Comparison of ENCODE assay signal across 1 cellular context in the genomic region with DNA sequence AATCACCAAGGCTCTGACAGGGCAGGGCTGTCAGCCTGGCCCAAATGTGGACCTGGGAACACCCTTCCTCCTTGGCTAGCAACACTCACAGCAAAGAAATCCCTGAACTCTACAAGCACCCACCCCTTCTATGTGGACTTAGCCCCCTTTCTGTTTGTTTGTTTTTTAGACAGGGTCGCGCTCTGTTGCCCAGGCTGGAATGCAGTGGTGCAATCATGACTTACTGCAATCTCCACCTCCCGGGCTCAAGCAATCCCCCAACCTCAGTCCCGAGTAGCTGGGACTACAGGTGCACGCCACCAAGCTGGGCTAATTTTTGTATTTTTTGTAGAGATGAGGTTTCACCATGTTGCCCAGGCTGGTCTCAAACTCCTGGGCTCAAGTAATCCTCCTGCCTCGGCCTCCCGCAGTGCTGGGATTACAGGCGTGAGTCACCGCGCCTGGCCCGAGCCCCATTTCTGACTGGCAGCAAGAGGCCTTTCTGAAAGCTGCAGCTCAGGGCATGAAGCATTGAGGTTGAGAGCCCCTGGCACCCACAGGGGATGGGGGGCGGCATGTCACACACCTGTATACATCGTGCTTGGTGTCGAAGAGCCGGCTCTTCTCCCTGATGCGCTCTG.
TF ChIP-seq lines count a peak whose summit lies in the region.

No MANE protein-coding gene starts in this region.

TF ChIP-seq in HCT116, 20 proteins besides CTCF, POLR2A, EP300 and RAD21:
- TF ChIP-seq, protein P1, sequence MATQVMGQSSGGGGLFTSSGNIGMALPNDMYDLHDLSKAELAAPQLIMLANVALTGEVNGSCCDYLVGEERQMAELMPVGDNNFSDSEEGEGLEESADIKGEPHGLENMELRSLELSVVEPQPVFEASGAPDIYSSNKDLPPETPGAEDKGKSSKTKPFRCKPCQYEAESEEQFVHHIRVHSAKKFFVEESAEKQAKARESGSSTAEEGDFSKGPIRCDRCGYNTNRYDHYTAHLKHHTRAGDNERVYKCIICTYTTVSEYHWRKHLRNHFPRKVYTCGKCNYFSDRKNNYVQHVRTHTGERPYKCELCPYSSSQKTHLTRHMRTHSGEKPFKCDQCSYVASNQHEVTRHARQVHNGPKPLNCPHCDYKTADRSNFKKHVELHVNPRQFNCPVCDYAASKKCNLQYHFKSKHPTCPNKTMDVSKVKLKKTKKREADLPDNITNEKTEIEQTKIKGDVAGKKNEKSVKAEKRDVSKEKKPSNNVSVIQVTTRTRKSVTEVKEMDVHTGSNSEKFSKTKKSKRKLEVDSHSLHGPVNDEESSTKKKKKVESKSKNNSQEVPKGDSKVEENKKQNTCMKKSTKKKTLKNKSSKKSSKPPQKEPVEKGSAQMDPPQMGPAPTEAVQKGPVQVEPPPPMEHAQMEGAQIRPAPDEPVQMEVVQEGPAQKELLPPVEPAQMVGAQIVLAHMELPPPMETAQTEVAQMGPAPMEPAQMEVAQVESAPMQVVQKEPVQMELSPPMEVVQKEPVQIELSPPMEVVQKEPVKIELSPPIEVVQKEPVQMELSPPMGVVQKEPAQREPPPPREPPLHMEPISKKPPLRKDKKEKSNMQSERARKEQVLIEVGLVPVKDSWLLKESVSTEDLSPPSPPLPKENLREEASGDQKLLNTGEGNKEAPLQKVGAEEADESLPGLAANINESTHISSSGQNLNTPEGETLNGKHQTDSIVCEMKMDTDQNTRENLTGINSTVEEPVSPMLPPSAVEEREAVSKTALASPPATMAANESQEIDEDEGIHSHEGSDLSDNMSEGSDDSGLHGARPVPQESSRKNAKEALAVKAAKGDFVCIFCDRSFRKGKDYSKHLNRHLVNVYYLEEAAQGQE (IDR thresholded peaks at IDR 0.05; ENCODE audit: low read depth): no peak
- peak; percentile 52; the same call in 1 of the 2 replicates for TF ChIP-seq FOSL1 (IDR thresholded peaks at IDR 0.05; ENCODE audit: low read depth)
- no peak for TF ChIP-seq ELF1 (IDR thresholded peaks at IDR 0.05; ENCODE audit: borderline replicate concordance, low read depth)
- no peak for TF ChIP-seq ZNF274 (IDR thresholded peaks at IDR 0.05; ENCODE audit: low read depth, low read length)
- no peak for TF ChIP-seq YY1 (IDR thresholded peaks at IDR 0.05; ENCODE audit: extremely low read depth, insufficient replicate concordance, low read depth, low read length)
- TF ChIP-seq, protein P2, sequence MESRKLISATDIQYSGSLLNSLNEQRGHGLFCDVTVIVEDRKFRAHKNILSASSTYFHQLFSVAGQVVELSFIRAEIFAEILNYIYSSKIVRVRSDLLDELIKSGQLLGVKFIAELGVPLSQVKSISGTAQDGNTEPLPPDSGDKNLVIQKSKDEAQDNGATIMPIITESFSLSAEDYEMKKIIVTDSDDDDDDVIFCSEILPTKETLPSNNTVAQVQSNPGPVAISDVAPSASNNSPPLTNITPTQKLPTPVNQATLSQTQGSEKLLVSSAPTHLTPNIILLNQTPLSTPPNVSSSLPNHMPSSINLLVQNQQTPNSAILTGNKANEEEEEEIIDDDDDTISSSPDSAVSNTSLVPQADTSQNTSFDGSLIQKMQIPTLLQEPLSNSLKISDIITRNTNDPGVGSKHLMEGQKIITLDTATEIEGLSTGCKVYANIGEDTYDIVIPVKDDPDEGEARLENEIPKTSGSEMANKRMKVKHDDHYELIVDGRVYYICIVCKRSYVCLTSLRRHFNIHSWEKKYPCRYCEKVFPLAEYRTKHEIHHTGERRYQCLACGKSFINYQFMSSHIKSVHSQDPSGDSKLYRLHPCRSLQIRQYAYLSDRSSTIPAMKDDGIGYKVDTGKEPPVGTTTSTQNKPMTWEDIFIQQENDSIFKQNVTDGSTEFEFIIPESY (IDR thresholded peaks at IDR 0.05; ENCODE audit: extremely low read depth, insufficient replicate concordance, low read length): no peak
- TF ChIP-seq ZFX (IDR thresholded peaks at IDR 0.05): no peak
- TF ChIP-seq EZH2 (IDR thresholded peaks at IDR 0.05): no peak
- TF ChIP-seq SIN3A (IDR thresholded peaks at IDR 0.05; ENCODE audit: low read depth): no peak
- no peak for TF ChIP-seq CEBPB (IDR thresholded peaks at IDR 0.05; ENCODE audit: low read depth)
- 0 out of 2 replicates have a peak, but pooled peaks have one; percentile 21 for TF ChIP-seq SP1 (IDR thresholded peaks at IDR 0.05; ENCODE audit: low read depth)
- 0 out of 2 replicates have a peak, but pooled peaks have one; percentile 22 for TF ChIP-seq CBX3 (IDR thresholded peaks at IDR 0.05; ENCODE audit: low read depth)
- no peak for TF ChIP-seq POLR2AphosphoS5 (IDR thresholded peaks at IDR 0.05; ENCODE audit: low read depth, low read length)
- TF ChIP-seq, protein P3, sequence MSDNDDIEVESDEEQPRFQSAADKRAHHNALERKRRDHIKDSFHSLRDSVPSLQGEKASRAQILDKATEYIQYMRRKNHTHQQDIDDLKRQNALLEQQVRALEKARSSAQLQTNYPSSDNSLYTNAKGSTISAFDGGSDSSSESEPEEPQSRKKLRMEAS (IDR thresholded peaks at IDR 0.05): no peak
- TF ChIP-seq JUND (IDR thresholded peaks at IDR 0.05): peak; percentile 57
